Comparison of ENCODE assay signal across 8 cellular contexts in the genomic region with DNA sequence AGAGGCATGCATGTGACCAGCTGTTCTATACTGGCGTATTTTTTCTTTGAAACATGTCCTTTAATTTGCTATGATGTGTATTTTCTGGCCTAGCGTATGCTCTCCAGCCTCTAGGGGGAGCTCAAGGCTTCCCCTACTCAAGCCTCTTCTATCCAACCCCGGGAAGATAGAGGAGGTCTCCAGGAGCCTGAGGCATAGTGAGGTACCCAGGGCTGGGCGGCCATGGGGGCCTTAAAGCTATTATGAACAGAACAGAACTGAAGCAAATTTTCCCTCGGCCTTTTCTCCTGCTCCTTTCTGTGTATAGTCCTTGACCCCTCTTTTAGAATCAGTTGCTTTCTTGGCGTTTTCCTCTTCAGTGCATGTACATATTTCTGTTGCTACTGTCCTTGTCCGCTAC.
DNase-seq lines count a peak whose midpoint lies in the region; ATAC-seq and TF ChIP-seq lines count a peak whose summit lies in the region.

No MANE protein-coding gene starts in this region.

- DNase-seq in NCI-H1436 (lab: John Stamatoyannopoulos, UW) (peak; percentile 28), NCI-H1436 treated with DMSO at 0.1 percent for 48 hours (lab: John Stamatoyannopoulos, UW) (no peak), HS-5 (ENCODE audit: low read depth) (peak; percentile 18), PC-9 (peak in 1 of 2 experiments; percentile 25), coronary artery (ENCODE audit: low spot score) (no peak), lower lobe of right lung (peak; percentile 52)
- DNase-seq in stimulated activated naive CD4-positive, alpha-beta T cell treated with Interleukin-2 at 50 U/mL for 16 hours (lab: John Stamatoyannopoulos, UW), result no peak

- H3K27me3 ChIP-seq in PC-9 (ENCODE audit: insufficient read depth, low read depth) (peaks cover 25% of the 10 kb centered on the region), lower lobe of right lung (ENCODE audit: low read depth) (no peaks in the 10 kb centered on the region)

- TF ChIP-seq CTCF in PC-9 (conservative IDR thresholded peaks at IDR 0.05) (peak; percentile 83), coronary artery (IDR thresholded peaks at IDR 0.05) (peak; percentile 59), lower lobe of right lung (IDR thresholded peaks at IDR 0.05) (peak; percentile 78)

- no peaks in the 10 kb centered on the region for H4K20me1 ChIP-seq in PC-9 (ENCODE audit: insufficient read depth)

- H3F3A ChIP-seq in PC-9 (ENCODE audit: insufficient read depth, low read depth), result no peaks in the 10 kb centered on the region

- no peak overlapping the region for H3K4me2 ChIP-seq in PC-9

- H3K9me3 ChIP-seq in PC-9 (ENCODE audit: insufficient read depth, low read depth), result no peaks in the 10 kb centered on the region
- H3K9me3 ChIP-seq in lower lobe of right lung, result no peaks in the 10 kb centered on the region

- H3K79me2 ChIP-seq in PC-9 (ENCODE audit: low read depth), result no peaks in the 10 kb centered on the region

- H3K36me3 ChIP-seq in PC-9 (ENCODE audit: low read depth) (no peaks in the 10 kb centered on the region), lower lobe of right lung (no peaks in the 10 kb centered on the region)

- BruUV-seq in PC-9 (replicated peaks; lab: Mats Ljungman, UMichigan), result no TSS peak

- H3K4me3 ChIP-seq in PC-9 (no peak overlapping the region), coronary artery (no peak overlapping the region), lower lobe of right lung (no peak overlapping the region)

- H3K27ac ChIP-seq in PC-9 (no peak overlapping the region), coronary artery (no peak overlapping the region), lower lobe of right lung (no peak overlapping the region)

- H2AFZ ChIP-seq in PC-9, result no peak overlapping the region

- POLR2A ChIA-PET in PC-9 (lab: Charles Lee; ENCODE audit: unreplicated experiment), result no interaction called here

- intact Hi-C loops in PC-9 (cut with micrococcal nuclease; ENCODE audit: unreplicated experiment) (no loop called here), lower lobe of right lung (cut with DNase I) (no loop called here)

- H3K9me2 ChIP-seq in PC-9 (ENCODE audit: insufficient read depth), result no peaks in the 10 kb centered on the region

- ATAC-seq in lower lobe of right lung (peak; percentile 84 to 89), HG02852 (IDR thresholded peaks at IDR 0.05; ENCODE audit: unreplicated experiment) (no peak)

- CTCF ChIA-PET in PC-9 (lab: Charles Lee), result interaction anchor here (0.6 kb wide), 1 partner anchor 13 kb away, joined by 3 read pairs; no protein-coding TSS in a partner anchor

- H3K4me1 ChIP-seq in PC-9 (replicated peaks; ENCODE audit: insufficient read depth), result no peaks in the 10 kb centered on the region
- H3K4me1 ChIP-seq in lower lobe of right lung, result no peaks in the 10 kb centered on the region

Comparison
In these comparisons a context has a peak if more than half of its experiments do, and no peak if none do; other contexts are left out.
1. DNase-seq: peak in NCI-H1436 (single experiment), HS-5 (single experiment) and lower lobe of right lung (single experiment); none in NCI-H1436 treated with DMSO at 0.1 percent for 48 hours (single experiment), coronary artery (single experiment) and stimulated activated naive CD4-positive, alpha-beta T cell treated with Interleukin-2 at 50 U/mL for 16 hours (single experiment).
2. Peak in every context shown above with its lines, with median percentiles within 50 percentile points of each other: CTCF ChIP-seq.